In genomic region chr6:36386495-36387439, GRCh38 we compare ENCODE assay signal across 9 cellular contexts. TPM values are rescaled to one million over a fixed set of nuclear protein-coding genes. Genes with fewer than 3 reads are reported as not detected.
A peak's percentile ranks its signal among the peaks of the same experiment; 100 is the strongest.
DNase-seq lines count a peak whose midpoint lies in the region; ATAC-seq and TF ChIP-seq lines count a peak whose summit lies in the region.
"Had no signal": no experiment of that assay in that cellular context is flagged by ENCODE, and none has a peak within 500 bp of the region (broad histone marks: within the 10 kb centered on the region; RNA-seq: fewer than 3 reads in every experiment).

No MANE protein-coding gene starts in this region.

- H2AFZ ChIP-seq in hepatocyte = peak overlapping the region; percentile 78

- no peaks in the 10 kb centered on the region for H3K9me2 ChIP-seq in hepatocyte (replicated peaks; ENCODE audit: insufficient read depth)

- H3K4me3 ChIP-seq in NT2/D1 (ENCODE audit: insufficient read length, low read depth) (peak overlapping the region; percentile 50), astrocyte of the cerebellum (ENCODE audit: low read depth, low read length) (peak overlapping the region; percentile 49), hepatocyte (peak overlapping the region; percentile 23)

- H3K9ac ChIP-seq in NT2/D1 (ENCODE audit: insufficient read length, low read depth) = peak overlapping the region; percentile 67

- 8% methylated on average over 33 of the region's 33 CpGs for WGBS in hepatocyte (ENCODE audit: low lambda C conversion rate, missing lambda C conversion rate)

- H4K20me1 ChIP-seq in hepatocyte (ENCODE audit: insufficient read depth, poor library complexity, severe bottlenecking) = no peaks in the 10 kb centered on the region

- no peaks in the 10 kb centered on the region for H3K4me1 ChIP-seq in NT2/D1 (ENCODE audit: insufficient read depth, insufficient read length)
- H3K4me1 ChIP-seq in hepatocyte (ENCODE audit: insufficient read depth) = peaks cover 6% of the 10 kb centered on the region

- peak overlapping the region; percentile 98 for H3K4me2 ChIP-seq in hepatocyte

- H3K36me3 ChIP-seq in NT2/D1 (ENCODE audit: insufficient read depth, insufficient read length, low read length) (no peaks in the 10 kb centered on the region), hepatocyte (replicated peaks; ENCODE audit: insufficient read depth, low read depth) (no peaks in the 10 kb centered on the region)

- peak; percentile 29 to 31 for ATAC-seq in activated CD4-positive, CD25-positive, alpha-beta regulatory T cell treated with anti-CD3 and anti-CD28 coated beads, Interleukin-2, amount 50 U/mL, for 24 hours
- ATAC-seq in HG02588 (IDR thresholded peaks at IDR 0.05; ENCODE audit: unreplicated experiment) = no peak

- peak overlapping the region; percentile 21 for H3K27ac ChIP-seq in hepatocyte
- H3K27ac ChIP-seq: epithelial cell of prostate had no signal

- no peaks in the 10 kb centered on the region for H3K79me2 ChIP-seq in hepatocyte

- in situ Hi-C loops in astrocyte of the cerebellum (cut with HindIII; ENCODE audit: low sequenced_read_pairs) = no loop called here

- DNase-seq in activated CD4-positive, CD25-positive, alpha-beta regulatory T cell (lab: John Stamatoyannopoulos, UW) = no peak
- no peak for DNase-seq in NT2/D1 (ENCODE audit: low read depth, low spot score)
- DNase-seq in astrocyte of the cerebellum (ENCODE audit: low read depth) = peak; percentile 23
- DNase-seq in hepatocyte (ENCODE audit: low spot score) = peak; percentile 64
- peak; percentile 70 for DNase-seq in retina
- no peak for DNase-seq in NCI-H2081 treated with DMSO at 0.1 percent for 48 hours (lab: John Stamatoyannopoulos, UW)

- TF ChIP-seq CTCF in astrocyte of the cerebellum (IDR thresholded peaks at IDR 0.05; ENCODE audit: low read depth, low read length, missing control alignments) (peak; percentile 29), hepatocyte (IDR thresholded peaks at IDR 0.05; ENCODE audit: poor library complexity) (no peak)

- H3K9me3 ChIP-seq in NT2/D1 (ENCODE audit: insufficient read depth, low read length) (no peaks in the 10 kb centered on the region), hepatocyte (ENCODE audit: low read depth) (no peaks in the 10 kb centered on the region)

- H3K27me3 ChIP-seq in NT2/D1 (ENCODE audit: insufficient read depth, insufficient read length) = peaks cover 54% of the 10 kb centered on the region
- peaks cover 22% of the 10 kb centered on the region for H3K27me3 ChIP-seq in hepatocyte

RNA-seq across cellular contexts. Expression of gene ETV7, which starts 0.7 kb away (rescaled TPM):
- total RNA-seq in hepatocyte = 0.88 and 1.2 TPM in 2 replicates
- 0.60 and 1.2 TPM in 2 replicates for polyA plus RNA-seq in hepatocyte

RNA-seq across cellular contexts. Expression of gene BNIP5, which starts 50.1 kb away (rescaled TPM):
- total RNA-seq in hepatocyte = 27.6 and 29.1 TPM in 2 replicates
- 28.1 and 29.2 TPM in 2 replicates for polyA plus RNA-seq in hepatocyte

RNA-seq across cellular contexts. Expression of gene PXT1, which starts 55.9 kb away (rescaled TPM):
- total RNA-seq in hepatocyte = not detected in 2 replicates
- not detected in 2 replicates for polyA plus RNA-seq in hepatocyte

RNA-seq across cellular contexts. Expression of gene KCTD20, which starts 56.0 kb away (rescaled TPM):
- 54.3 and 56.3 TPM in 2 replicates for total RNA-seq in hepatocyte
- polyA plus RNA-seq in hepatocyte = 21.4 and 27.4 TPM in 2 replicates

Comparison
In these comparisons a context has a peak if more than half of its experiments do, and no peak if none do; other contexts are left out.
1. DNase-seq: peak in astrocyte of the cerebellum (single experiment), hepatocyte (single experiment) and retina (single experiment); none in activated CD4-positive, CD25-positive, alpha-beta regulatory T cell (0 of 4), NT2/D1 (single experiment) and NCI-H2081 treated with DMSO at 0.1 percent for 48 hours (single experiment).
2. Peak in every context shown above with its lines, with median percentiles within 50 percentile points of each other: H3K4me3 ChIP-seq.